Comparison of ENCODE assay signal across 33 cellular contexts in genomic region chr4:186240452-186240847, GRCh38. TPM values are rescaled to one million over a fixed set of nuclear protein-coding genes. Genes with fewer than 3 reads are reported as not detected.
"Had no signal": no experiment of that assay in that cellular context is flagged by ENCODE, and none has a peak within 500 bp of the region (broad histone marks: within the 10 kb centered on the region; RNA-seq: fewer than 3 reads in every experiment).

No MANE protein-coding gene starts in this region.

- H3K36me3 ChIP-seq: left lung, lower lobe of right lung, neural progenitor cell, neutrophil, ovary, right atrium auricular region, thyroid gland, transverse colon, upper lobe of left lung, vagina had no signal

- H3K4me2 ChIP-seq: neural progenitor cell, smooth muscle cell had no signal

- H3K9me3 Mint-ChIP-seq: natural killer cell, neural progenitor cell had no signal

- H3K4me1 Mint-ChIP-seq: mesothelial cell of epicardium; naive B cell; natural killer cell; nephron progenitor cell; stimulated activated naive B cell treated with anti-CD40 and anti-IgM and Interleukin-4, amounts not matched to agents 10 μg/mL and 1 μg/mL and 100 μg/mL, for 72 hours had no signal

- H3K4me3 Mint-ChIP-seq: mesothelial cell of epicardium; naive B cell; natural killer cell; nephron progenitor cell; neural progenitor cell; stimulated activated naive B cell treated with anti-CD40 and anti-IgM and Interleukin-4, amounts not matched to agents 10 μg/mL and 1 μg/mL and 100 μg/mL, for 72 hours had no signal

- H3K27me3 ChIP-seq: left lung, neural progenitor cell, neutrophil, ovary, right atrium auricular region, right lobe of liver, stomach, testis, thyroid gland, transverse colon, upper lobe of left lung, vagina had no signal

- ATAC-seq: left cardiac atrium; left lung; lower lobe of right lung; natural killer cell; right lobe of liver; stimulated activated naive B cell treated with anti-CD40 and anti-IgM and Interleukin-4, amounts not matched to agents 10 μg/mL and 1 μg/mL and 100 μg/mL, for 72 hours; stimulated activated naive CD8-positive, alpha-beta T cell treated with anti-CD3 and anti-CD28 coated beads, Interleukin-15, Interleukin-2, amounts not matched to agents 100 U/mL and 50 U/mL, for 24 hours had no signal

- H3K9me3 ChIP-seq: lower lobe of right lung, neutrophil, ovary, right atrium auricular region, right lobe of liver, testis, thyroid gland, transverse colon, upper lobe of left lung, vagina had no signal

- H3K9ac ChIP-seq: neural progenitor cell had no signal

- H3K4me1 ChIP-seq: left lung, lower lobe of right lung, right atrium auricular region, stomach, testis, thyroid gland, transverse colon, upper lobe of left lung, vagina had no signal

- DNase-seq: kidney glomerular epithelial cell; left cardiac atrium; left lung; lower lobe of right lung; mammary epithelial cell; mesenchymal stem cell; naive B cell; natural killer cell; nephron progenitor cell; occipital lobe; ovary; right lobe of liver; stimulated activated CD4-positive, alpha-beta T cell treated with anti-CD3 and anti-CD28 coated beads, Interleukin-1b, Interleukin-23, amount 100 ng/mL, for 48 hours; stimulated activated CD4-positive, alpha-beta T cell treated with anti-CD3 and anti-CD28 coated beads, Interleukin-2, amount 100 ng/mL, for 48 hours; stimulated activated naive B cell treated with anti-CD40 and anti-IgM and Interleukin-4, amounts not matched to agents 10 μg/mL and 1 μg/mL and 100 μg/mL, for 72 hours; stimulated activated naive CD8-positive, alpha-beta T cell treated with anti-CD3 and anti-CD28 coated beads, Interleukin-15, Interleukin-2, amounts not matched to agents 100 U/mL and 50 U/mL, for 24 hours; stomach; testis; thyroid gland; transverse colon; upper lobe of left lung had no signal

- H3K27me3 Mint-ChIP-seq: stimulated activated naive B cell treated with anti-CD40 and anti-IgM and Interleukin-4, amounts not matched to agents 10 μg/mL and 1 μg/mL and 100 μg/mL, for 72 hours had no signal

- H3K4me3 ChIP-seq: left lung, lower lobe of right lung, neural progenitor cell, ovary, right atrium auricular region, right lobe of liver, smooth muscle cell, stomach, testis, thyroid gland, transverse colon, upper lobe of left lung, vagina had no signal

- H3K27ac Mint-ChIP-seq: mesothelial cell of epicardium; naive B cell; natural killer cell; nephron progenitor cell; neural progenitor cell; progenitor cell of endocrine pancreas; stimulated activated naive B cell treated with anti-CD40 and anti-IgM and Interleukin-4, amounts not matched to agents 10 μg/mL and 1 μg/mL and 100 μg/mL, for 72 hours had no signal

- FAIRE-seq: keratinocyte had no signal

- H3K36me3 Mint-ChIP-seq: mesothelial cell of epicardium, naive B cell, natural killer cell, neural progenitor cell had no signal

- H3K27ac ChIP-seq: left lung, lower lobe of right lung, neural progenitor cell, neutrophil, ovary, right atrium auricular region, right lobe of liver, stomach, testis, thyroid gland, transverse colon, upper lobe of left lung, vagina had no signal

RNA-seq across cellular contexts. Expression of gene KLKB1, which starts 13.1 kb away (rescaled TPM):
- total RNA-seq: mammary epithelial cell, mesothelial cell of epicardium, progenitor cell of endocrine pancreas, pulmonary artery endothelial cell, smooth muscle cell had no signal
- polyA plus RNA-seq: mammary epithelial cell, smooth muscle cell had no signal

RNA-seq across cellular contexts. Expression of gene F11, which starts 25.5 kb away (rescaled TPM):
- total RNA-seq: left cardiac atrium, mammary epithelial cell, mesothelial cell of epicardium, mononuclear cell, occipital lobe, pulmonary artery endothelial cell, right atrium auricular region, skeletal muscle tissue, smooth muscle cell, stomach, thyroid gland, transverse colon, urinary bladder, vagina had no signal
- polyA plus RNA-seq: keratinocyte, mammary epithelial cell, smooth muscle cell had no signal
